ENCODE assay signal across 8 cellular contexts in genomic region chr1:63214553-63214952, GRCh38.
"Had no signal": no experiment of that assay in that cellular context is flagged by ENCODE, and none has a peak within 500 bp of the region (broad histone marks: within the 10 kb centered on the region; RNA-seq: fewer than 3 reads in every experiment).

No MANE protein-coding gene starts in this region.

- H3K4me3 ChIP-seq: GM12878 had no signal

- DNase-seq: GDM1, GF-D8 had no signal

- FAIRE-seq: G401.6, GM12878, GM12891, GM12892, GM18507, GM19239 had no signal

- ATAC-seq: GM12878 had no signal
